ENCODE assay signal across 10 cellular contexts in the genomic region with DNA sequence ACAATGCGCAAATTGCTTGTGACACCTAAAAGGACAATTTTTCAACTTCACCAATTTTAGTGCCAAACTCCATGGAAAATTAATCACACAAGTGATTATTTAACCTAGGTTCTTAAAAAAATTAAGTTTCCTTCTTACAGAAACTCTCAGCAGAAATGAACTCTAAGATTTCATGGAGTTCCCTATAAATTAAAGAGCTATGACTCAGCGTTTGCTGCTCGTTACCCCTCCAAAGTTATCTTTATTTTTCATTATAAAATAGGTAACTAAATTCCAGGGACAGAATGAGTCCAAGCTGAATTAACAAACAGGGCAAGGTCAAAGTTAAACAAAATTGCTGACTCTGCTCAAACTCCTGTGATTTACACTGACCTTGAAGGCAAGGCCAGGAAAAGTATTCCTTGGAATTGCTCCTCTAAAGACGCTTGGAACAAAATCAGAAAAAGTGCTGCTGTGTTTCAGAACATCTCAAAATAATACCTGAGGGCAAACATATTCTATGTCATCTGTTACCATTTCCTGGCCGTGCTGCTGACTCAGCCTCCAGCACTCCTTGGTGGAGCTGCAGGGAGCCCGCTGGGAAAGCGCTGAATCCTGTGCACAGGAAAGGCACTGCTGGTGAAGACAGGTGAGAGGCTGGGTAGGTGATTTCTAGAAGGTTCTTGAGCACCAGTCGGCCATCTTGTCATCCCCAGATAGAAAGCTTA. TPM values are rescaled to one million over a fixed set of nuclear protein-coding genes. Genes with fewer than 3 reads are reported as not detected.
A peak's percentile ranks its signal among the peaks of the same experiment; 100 is the strongest.
DNase-seq lines count a peak whose midpoint lies in the region; FAIRE-seq and TF ChIP-seq lines count a peak whose summit lies in the region.
"Had no signal": no experiment of that assay in that cellular context is flagged by ENCODE, and none has a peak within 500 bp of the region (broad histone marks: within the 10 kb centered on the region; RNA-seq: fewer than 3 reads in every experiment).

No MANE protein-coding gene starts in this region.

- H4K20me1 ChIP-seq in keratinocyte (ENCODE audit: control insufficient read depth, extremely low read depth, insufficient read depth, low read length), result no peaks in the 10 kb centered on the region

- H3K9me1 ChIP-seq in keratinocyte (ENCODE audit: control insufficient read depth, extremely low read depth, insufficient read depth, low read length), result no peaks in the 10 kb centered on the region

- H3K36me3 Mint-ChIP-seq in HFFc6 (ENCODE audit: low read depth), result no peaks in the 10 kb centered on the region

- H3K27me3 ChIP-seq in adipocyte (replicated peaks; ENCODE audit: control insufficient read depth, insufficient read depth, low read length), result no peaks in the 10 kb centered on the region
- H3K27me3 ChIP-seq in keratinocyte (ENCODE audit: control insufficient read depth, extremely low read depth, insufficient read depth, low read length), result no peaks in the 10 kb centered on the region

- no peak overlapping the region for H2AFZ ChIP-seq in keratinocyte (ENCODE audit: control insufficient read depth, low read length)

- DNase-seq in A172 (ENCODE audit: low spot score) (peak; percentile 78), HFFc6 (peak; percentile 80), adipocyte (ENCODE audit: low read depth) (peak; percentile 71), keratinocyte (ENCODE audit: low read depth, low spot score) (peak; percentile 69), OCI-M2 (lab: John Stamatoyannopoulos, UW; ENCODE audit: unreplicated experiment) (no peak), epidermal melanocyte (ENCODE audit: insufficient read length, low spot score) (no peak), T-helper 1 cell (no peak)
- DNase-seq in activated T-cell treated with anti-CD3 and anti-CD28 coated beads, Interleukin-2, amount 50 U/mL, for 48 hours, result no peak

- H3K9me3 Mint-ChIP-seq in HFFc6, result no peaks in the 10 kb centered on the region
- H3K9me3 Mint-ChIP-seq: activated naive CD4-positive, alpha-beta T cell treated with anti-CD3 and anti-CD28 coated beads, Interleukin-2, amount 50 U/mL, for 72 hours had no signal

- H3K9ac ChIP-seq in adipocyte (ENCODE audit: low read length) (no peak overlapping the region), keratinocyte (ENCODE audit: control insufficient read depth, extremely low read depth, insufficient read depth, low read length) (no peak overlapping the region)

- peak overlapping the region; percentile 86 for H3K27ac Mint-ChIP-seq in HFFc6
- H3K27ac Mint-ChIP-seq: activated naive CD4-positive, alpha-beta T cell treated with anti-CD3 and anti-CD28 coated beads, Interleukin-2, amount 50 U/mL, for 72 hours; progenitor cell of endocrine pancreas had no signal

- H3K79me2 ChIP-seq in keratinocyte (ENCODE audit: control insufficient read depth, insufficient read depth, low read length), result no peaks in the 10 kb centered on the region

- dilution Hi-C loops in keratinocyte (cut with MboI; ENCODE audit: extremely low pct_ligation_motif_present, low sequenced_read_pairs), result no loop called here

- peaks cover 26% of the 10 kb centered on the region for H3K4me1 ChIP-seq in adipocyte (ENCODE audit: control insufficient read depth, insufficient read depth, low read length)
- H3K4me1 ChIP-seq in keratinocyte (ENCODE audit: control insufficient read depth, extremely low read depth, insufficient read depth, low read length), result peaks cover 34% of the 10 kb centered on the region

- TF ChIP-seq CTCF in HFFc6 (IDR thresholded peaks at IDR 0.05), result no peak
- TF ChIP-seq CTCF in keratinocyte (optimal IDR thresholded peaks at IDR 0.05 in 1 of 3, IDR thresholded peaks at IDR 0.05 in 1 of 3, conservative IDR thresholded peaks at IDR 0.05 in 1 of 3; ENCODE audit: extremely low read depth in 1 of 3, insufficient read depth in 2 of 3, low read length in 3 of 3), result no peak

- H3K27me3 Mint-ChIP-seq in HFFc6 (ENCODE audit: insufficient read depth), result peaks cover 2% of the 10 kb centered on the region; the same call in 1 of the 2 replicates

- peak overlapping the region; percentile 48 for H3K4me3 Mint-ChIP-seq in HFFc6

- peaks cover 54% of the 10 kb centered on the region for H3K4me1 Mint-ChIP-seq in HFFc6 (ENCODE audit: low read depth)

- peak overlapping the region; percentile 71 for H3K4me2 ChIP-seq in keratinocyte (ENCODE audit: control insufficient read depth, extremely low read depth, insufficient read depth, low read depth, low read length)

- peak; percentile 57 for FAIRE-seq in keratinocyte (lab: Jason Lieb, UNC)

- no peaks in the 10 kb centered on the region for H3K9me3 ChIP-seq in adipocyte (ENCODE audit: control insufficient read depth, low read length)
- no peaks in the 10 kb centered on the region for H3K9me3 ChIP-seq in keratinocyte (ENCODE audit: control insufficient read depth, low read depth, low read length)

- H3K27ac ChIP-seq in keratinocyte (ENCODE audit: control insufficient read depth, insufficient read depth, low read length), result peak overlapping the region; percentile 70

- H3K36me3 ChIP-seq in adipocyte (ENCODE audit: control insufficient read depth, insufficient read depth, low read length, severe bottlenecking), result no peaks in the 10 kb centered on the region
- H3K36me3 ChIP-seq in keratinocyte (ENCODE audit: control insufficient read depth in 2 of 2, extremely low read depth in 1 of 2, insufficient read depth in 2 of 2, low read length in 2 of 2), result no peaks in the 10 kb centered on the region

- H3K4me3 ChIP-seq in adipocyte (ENCODE audit: low read length) (no peak overlapping the region), keratinocyte (ENCODE audit: control insufficient read depth in 2 of 3, extremely low read depth in 1 of 3, insufficient read depth in 2 of 3, low read depth in 1 of 3, low read length in 3 of 3) (peak overlapping the region in 1 of 3 experiments; percentile 29)

RNA-seq across cellular contexts. Expression of a gene that starts 2.5 kb away (rescaled TPM):
- total RNA-seq in A172 (2014; rRNA removed; shearing (Covaris generic)), result 9.3 and 12.5 TPM in 2 replicates
- 10 to 100 TPM; 30.2 to 39.0 (median 38.0) TPM for total RNA-seq in HFFc6 (2021; fragmentation: NEBNext Ultra II Directional; extraction: Animal tissue kit (Norgen Biotek cat#: 25700))
- 5.2 to 12.6 TPM (median 9.1 TPM) in 3 replicates for polyA plus RNA-seq in keratinocyte
- 0.19 TPM for polyA plus RNA-seq in keratinocyte (2011; ENCODE audit: low read depth)
- 6.8 and 9.8 TPM in 2 replicates for polyA plus RNA-seq in keratinocyte (2011; cell fraction: cytosol; rRNA removed)
- polyA plus RNA-seq in keratinocyte (2011; cell fraction: nucleus; rRNA removed), result 3.9 and 4.5 TPM in 2 replicates
- polyA plus RNA-seq in keratinocyte (2012; ENCODE audit: low replicate concordance), result 0.93 and 11.2 TPM in 2 replicates
- polyA minus RNA-seq in keratinocyte, result 3.7 to 10.8 TPM (median 6.7 TPM) in 3 replicates
- polyA minus RNA-seq in keratinocyte (2011; cell fraction: cytosol; rRNA and poly(A)+ RNA removed), result 15.5 TPM
- polyA minus RNA-seq in keratinocyte (2011; cell fraction: nucleus; rRNA and poly(A)+ RNA removed), result 2.8 and 3.8 TPM in 2 replicates

RNA-seq across cellular contexts. Expression of a gene that starts 43.3 kb away (rescaled TPM):
- total RNA-seq in A172 (2014; rRNA removed; shearing (Covaris generic)), result 30.3 and 48.8 TPM in 2 replicates
- total RNA-seq in HFFc6 (2021; fragmentation: NEBNext Ultra II Directional; extraction: Animal tissue kit (Norgen Biotek cat#: 25700)), result 100 to 1,000 TPM; 129 to 194 (median 156) TPM
- 92.6 to 196 TPM (median 174 TPM) in 3 replicates for polyA plus RNA-seq in keratinocyte
- 40.3 TPM for polyA plus RNA-seq in keratinocyte (2011; ENCODE audit: low read depth)
- polyA plus RNA-seq in keratinocyte (2011; cell fraction: cytosol; rRNA removed), result 16.5 and 34.1 TPM in 2 replicates
- polyA plus RNA-seq in keratinocyte (2011; cell fraction: nucleus; rRNA removed), result 240 and 286 TPM in 2 replicates
- 66.5 and 72.3 TPM in 2 replicates for polyA plus RNA-seq in keratinocyte (2012; ENCODE audit: low replicate concordance)
- 150 to 372 TPM (median 305 TPM) in 3 replicates for polyA minus RNA-seq in keratinocyte
- 107 TPM for polyA minus RNA-seq in keratinocyte (2011; cell fraction: cytosol; rRNA and poly(A)+ RNA removed)
- polyA minus RNA-seq in keratinocyte (2011; cell fraction: nucleus; rRNA and poly(A)+ RNA removed), result 256 and 714 TPM in 2 replicates

Comparison
In these comparisons a context has a peak if more than half of its experiments do, and no peak if none do; other contexts are left out.
1. DNase-seq: peak in A172 (single experiment), HFFc6 (single experiment), adipocyte (single experiment) and keratinocyte (single experiment); none in OCI-M2 (single experiment), epidermal melanocyte (single experiment), activated T-cell treated with anti-CD3 and anti-CD28 coated beads, Interleukin-2, amount 50 U/mL, for 48 hours (0 of 2) and T-helper 1 cell (0 of 5).